Comparison of ENCODE assay signal across 20 cellular contexts in genomic region chr19:15390814-15391213, GRCh38.
"Had no signal": no experiment of that assay in that cellular context is flagged by ENCODE, and none has a peak within 500 bp of the region (broad histone marks: within the 10 kb centered on the region; RNA-seq: fewer than 3 reads in every experiment).

No MANE protein-coding gene starts in this region.

- H3K4me1 Mint-ChIP-seq: activated CD4-positive, alpha-beta memory T cell treated with anti-CD3 and anti-CD28 coated beads, Interleukin-2, amount 10 ng/mL, durations not matched to agents 7 days and 5 days; activated CD8-positive, alpha-beta memory T cell treated with anti-CD3 and anti-CD28 coated beads, Interleukin-2, amount 10 ng/mL, durations not matched to agents 7 days and 5 days; mesothelial cell of epicardium; nephron had no signal

- ATAC-seq: activated CD8-positive, alpha-beta memory T cell treated with anti-CD3 and anti-CD28 coated beads, Interleukin-2, amount 10 ng/mL, durations not matched to agents 7 days and 5 days; lower lobe of right lung had no signal

- H3K36me3 ChIP-seq: breast epithelium had no signal

- H3K27me3 Mint-ChIP-seq: activated CD4-positive, alpha-beta memory T cell treated with anti-CD3 and anti-CD28 coated beads, Interleukin-2, amount 10 ng/mL, durations not matched to agents 7 days and 5 days; activated CD8-positive, alpha-beta memory T cell treated with anti-CD3 and anti-CD28 coated beads, Interleukin-2, amount 10 ng/mL, durations not matched to agents 7 days and 5 days had no signal

- H3K4me1 ChIP-seq: adrenal gland, breast epithelium, lower lobe of right lung, vagina had no signal

- H3K4me3 ChIP-seq: adrenal gland, breast epithelium, lower lobe of right lung, sigmoid colon, stomach, vagina had no signal

- H3K9me3 Mint-ChIP-seq: activated CD4-positive, alpha-beta memory T cell treated with anti-CD3 and anti-CD28 coated beads, Interleukin-2, amount 10 ng/mL, durations not matched to agents 7 days and 5 days; activated naive CD4-positive, alpha-beta T cell treated with anti-CD3 and anti-CD28 coated beads for 36 hours; mesothelial cell of epicardium; nephron had no signal

- H3K27ac ChIP-seq: adrenal gland, breast epithelium, lower lobe of right lung, stomach, vagina had no signal

- H3K27me3 ChIP-seq: adrenal gland, breast epithelium, sigmoid colon, stomach, vagina had no signal

- H3K4me3 Mint-ChIP-seq: activated CD4-positive, alpha-beta memory T cell treated with anti-CD3 and anti-CD28 coated beads, Interleukin-2, amount 10 ng/mL, durations not matched to agents 7 days and 5 days; activated CD8-positive, alpha-beta memory T cell treated with anti-CD3 and anti-CD28 coated beads, Interleukin-2, amount 10 ng/mL, durations not matched to agents 7 days and 5 days; activated naive CD4-positive, alpha-beta T cell treated with anti-CD3 and anti-CD28 coated beads for 36 hours; mesothelial cell of epicardium; nephron had no signal

- DNase-seq: activated CD4-positive, alpha-beta memory T cell treated with anti-CD3 and anti-CD28 coated beads, Interleukin-2, amount 10 ng/mL, durations not matched to agents 7 days and 5 days; activated CD4-positive, alpha-beta T cell treated with anti-CD3 and anti-CD28 coated beads for 4 hours; activated CD8-positive, alpha-beta memory T cell treated with anti-CD3 and anti-CD28 coated beads, Interleukin-2, amount 10 ng/mL, durations not matched to agents 7 days and 5 days; activated naive CD4-positive, alpha-beta T cell treated with anti-CD3 and anti-CD28 coated beads for 36 hours; activated T-cell treated with anti-CD3 and anti-CD28 coated beads, Interleukin-2, amount 50 U/mL, for 1 hour; cerebellar nuclear complex; cortex of kidney; erythroblast; foreskin melanocyte; lower lobe of right lung; nucleus accumbens; sigmoid colon; stimulated activated CD8-positive, alpha-beta memory T cell treated with anti-CD3 and anti-CD28 coated beads, Interleukin-4, amount 100 ng/mL, for 48 hours; stomach; trophoblast cell had no signal

- H3K27ac Mint-ChIP-seq: activated CD4-positive, alpha-beta memory T cell treated with anti-CD3 and anti-CD28 coated beads, Interleukin-2, amount 10 ng/mL, durations not matched to agents 7 days and 5 days; activated CD8-positive, alpha-beta memory T cell treated with anti-CD3 and anti-CD28 coated beads, Interleukin-2, amount 10 ng/mL, durations not matched to agents 7 days and 5 days; activated naive CD4-positive, alpha-beta T cell treated with anti-CD3 and anti-CD28 coated beads for 36 hours; mesothelial cell of epicardium; nephron had no signal

- H3K9me3 ChIP-seq: adrenal gland, breast epithelium, lower lobe of right lung, sigmoid colon, stomach, vagina had no signal
